12 cellular contexts compared by ENCODE assay signal in genomic region chr2:237486334-237486818, GRCh38. TPM values are rescaled to one million over a fixed set of nuclear protein-coding genes. Genes with fewer than 3 reads are reported as not detected.
DNase-seq lines count a peak whose midpoint lies in the region; ATAC-seq and TF ChIP-seq lines count a peak whose summit lies in the region.
"Had no signal": no experiment of that assay in that cellular context is flagged by ENCODE, and none has a peak within 500 bp of the region (broad histone marks: within the 10 kb centered on the region; RNA-seq: fewer than 3 reads in every experiment).

No MANE protein-coding gene starts in this region.

- TF ChIP-seq RAD21 in neural cell (conservative IDR thresholded peaks at IDR 0.05) = no peak

- H3F3A ChIP-seq in neural cell (ENCODE audit: insufficient read depth, low read length, poor library complexity, severe bottlenecking) = no peaks in the 10 kb centered on the region

- 9 to 23% methylated on average over 24 to 28 of the region's 36 CpGs for WGBS in esophagus squamous epithelium, 2 donors

- H3K4me2 ChIP-seq in neural cell (ENCODE audit: low read length) = peak overlapping the region; percentile 94

- H3K27ac ChIP-seq in 22Rv1 = peak overlapping the region; percentile 100
- peak overlapping the region in 2 of 4 donors; percentile 2 to 83 for H3K27ac ChIP-seq in esophagus squamous epithelium
- no peak overlapping the region for H3K27ac ChIP-seq in neural cell (ENCODE audit: low read length)
- H3K27ac ChIP-seq in foreskin keratinocyte = no peak overlapping the region

- peaks cover 20 to 69% (median 23%) of the 10 kb centered on the region in 3 donors for H3K4me1 ChIP-seq in esophagus squamous epithelium
- peaks cover 10% of the 10 kb centered on the region for H3K4me1 ChIP-seq in foreskin keratinocyte

- H3K9ac ChIP-seq in neural cell (ENCODE audit: low read length) = peak overlapping the region; percentile 12

- peaks cover 0 to 38% (median 0%) of the 10 kb centered on the region in 4 donors for H3K27me3 ChIP-seq in esophagus squamous epithelium
- H3K27me3 ChIP-seq in neural cell (ENCODE audit: insufficient read depth, low read depth, low read length) = peaks cover 65% of the 10 kb centered on the region
- peaks cover 69% of the 10 kb centered on the region for H3K27me3 ChIP-seq in foreskin keratinocyte

- no peak overlapping the region for H3K4me3 Mint-ChIP-seq in activated T-cell treated with anti-CD3 and anti-CD28 coated beads, Interleukin-2, amount 50 U/mL, for 72 hours
- H3K4me3 Mint-ChIP-seq: activated naive CD4-positive, alpha-beta T cell treated with anti-CD3 and anti-CD28 coated beads, Interleukin-2, amount 50 U/mL, for 24 hours; CD4-positive, alpha-beta T cell; T-helper 1 cell treated with Interleukin-12 subunit alpha and Interleukin-12 subunit beta and Interleukin-4 antibody, amounts not matched to agents 30 μg/mL and 1 μg/mL, for 36 hours had no signal

- no peaks in the 10 kb centered on the region for H3K4me1 Mint-ChIP-seq in activated T-cell treated with anti-CD3 and anti-CD28 coated beads, Interleukin-2, amount 50 U/mL, for 72 hours (ENCODE audit: low read depth)
- H3K4me1 Mint-ChIP-seq: activated naive CD4-positive, alpha-beta T cell treated with anti-CD3 and anti-CD28 coated beads, Interleukin-2, amount 50 U/mL, for 24 hours had no signal

- intact Hi-C loops in esophagus squamous epithelium (cut with DNase I) = no loop called here

- H3K36me3 ChIP-seq in esophagus squamous epithelium (no peaks in the 10 kb centered on the region), neural cell (ENCODE audit: insufficient read depth, low read length) (no peaks in the 10 kb centered on the region)

- no peak for TF ChIP-seq POLR2A in esophagus squamous epithelium (IDR thresholded peaks at IDR 0.05)

- ATAC-seq in foreskin keratinocyte = no peak
- ATAC-seq in activated T-cell treated with anti-CD3 and anti-CD28 coated beads, Interleukin-2, amount 50 U/mL, for 72 hours (replicated peaks in 1 of 2) = no peak

- H4K20me1 ChIP-seq in neural cell (ENCODE audit: insufficient read depth) = no peaks in the 10 kb centered on the region

- no peak for TF ChIP-seq CTCF in 22Rv1 (IDR thresholded peaks at IDR 0.05)
- no peak for TF ChIP-seq CTCF in LNCaP clone FGC (IDR thresholded peaks at IDR 0.05; ENCODE audit: control insufficient read depth, extremely low read depth, insufficient read depth)
- TF ChIP-seq CTCF in esophagus squamous epithelium (IDR thresholded peaks at IDR 0.05) = no peak
- no peak for TF ChIP-seq CTCF in neural cell (IDR thresholded peaks at IDR 0.05; ENCODE audit: poor library complexity, severe bottlenecking)
- TF ChIP-seq CTCF in foreskin keratinocyte (conservative IDR thresholded peaks at IDR 0.05) = no peak

- TF ChIP-seq EP300 in neural cell (conservative IDR thresholded peaks at IDR 0.05; ENCODE audit: poor library complexity, severe bottlenecking) = no peak

- in situ Hi-C loops in ACHN (cut with HindIII; ENCODE audit: low pct_ligation_motif_present, low pct_unique_long_range_greater_than_20kb, low sequenced_read_pairs) = no loop called here

- peaks cover 0 to under 1% of the 10 kb centered on the region in 2 donors for H3K9me3 Mint-ChIP-seq in activated T-cell treated with anti-CD3 and anti-CD28 coated beads, Interleukin-2, amount 50 U/mL, for 72 hours
- H3K9me3 Mint-ChIP-seq: activated naive CD4-positive, alpha-beta T cell treated with anti-CD3 and anti-CD28 coated beads, Interleukin-2, amount 50 U/mL, for 24 hours had no signal

- H2AFZ ChIP-seq in neural cell (ENCODE audit: low read depth, low read length) = no peak overlapping the region

- H3K9me3 ChIP-seq in esophagus squamous epithelium (peaks cover 0 to 5% (median 3%) of the 10 kb centered on the region in 3 donors), neural cell (ENCODE audit: low read length) (peaks cover 5% of the 10 kb centered on the region)

- peaks cover 66% of the 10 kb centered on the region for H3K27me3 Mint-ChIP-seq in activated T-cell treated with anti-CD3 and anti-CD28 coated beads, Interleukin-2, amount 50 U/mL, for 72 hours (ENCODE audit: low read depth)

- DNase-seq in LNCaP clone FGC (ENCODE audit: low read depth) = no peak
- no peak for DNase-seq in esophagus squamous epithelium (lab: John Stamatoyannopoulos, UW)
- no peak for DNase-seq in foreskin keratinocyte
- no peak for DNase-seq in ACHN
- no peak for DNase-seq in NCI-H774 (lab: John Stamatoyannopoulos, UW)
- DNase-seq in activated T-cell treated with anti-CD3 and anti-CD28 coated beads, Interleukin-2, amount 50 U/mL, for 72 hours = no peak
- DNase-seq: CD4-positive, alpha-beta T cell; NCI-H187 treated with DMSO at 0.1 percent for 48 hours had no signal

- no peaks in the 10 kb centered on the region for H3K9me2 ChIP-seq in neural cell (ENCODE audit: insufficient read depth, low read length)

- no peak overlapping the region for H3K27ac Mint-ChIP-seq in activated T-cell treated with anti-CD3 and anti-CD28 coated beads, Interleukin-2, amount 50 U/mL, for 72 hours
- H3K27ac Mint-ChIP-seq: activated naive CD4-positive, alpha-beta T cell treated with anti-CD3 and anti-CD28 coated beads, Interleukin-2, amount 50 U/mL, for 24 hours; CD4-positive, alpha-beta T cell; T-helper 1 cell treated with Interleukin-12 subunit alpha and Interleukin-12 subunit beta and Interleukin-4 antibody, amounts not matched to agents 30 μg/mL and 1 μg/mL, for 36 hours had no signal

- peaks cover 3 to 8% of the 10 kb centered on the region in 2 donors for H3K36me3 Mint-ChIP-seq in activated T-cell treated with anti-CD3 and anti-CD28 coated beads, Interleukin-2, amount 50 U/mL, for 72 hours (ENCODE audit: insufficient read depth in 2 of 2)
- H3K36me3 Mint-ChIP-seq: activated naive CD4-positive, alpha-beta T cell treated with anti-CD3 and anti-CD28 coated beads, Interleukin-2, amount 50 U/mL, for 24 hours had no signal

- peak overlapping the region; percentile 88 for H3K4me3 ChIP-seq in LNCaP clone FGC (ENCODE audit: low read depth, low read length)
- H3K4me3 ChIP-seq in esophagus squamous epithelium = peak overlapping the region; percentile 29 to 69 (median 48)
- peak overlapping the region; percentile 66 for H3K4me3 ChIP-seq in neural cell (ENCODE audit: low read length)

- H3K79me2 ChIP-seq in neural cell (replicated peaks; ENCODE audit: insufficient read depth, low read length) = no peaks in the 10 kb centered on the region

TF ChIP-seq in neural cell, 6 proteins besides CTCF, POLR2A, EP300 and RAD21:
- no peak for TF ChIP-seq MXI1 (conservative IDR thresholded peaks at IDR 0.05; ENCODE audit: poor library complexity, severe bottlenecking)
- no peak for TF ChIP-seq TAF1 (IDR thresholded peaks at IDR 0.05; ENCODE audit: low read depth)
- no peak for TF ChIP-seq EZH2 (IDR thresholded peaks at IDR 0.05; ENCODE audit: borderline replicate concordance, insufficient read depth, low read length, poor library complexity, severe bottlenecking)
- TF ChIP-seq SMC3 (conservative IDR thresholded peaks at IDR 0.05; ENCODE audit: poor library complexity) = no peak
- no peak for TF ChIP-seq REST (IDR thresholded peaks at IDR 0.05; ENCODE audit: borderline replicate concordance)
- TF ChIP-seq POLR2AphosphoS5 (IDR thresholded peaks at IDR 0.05) = no peak

RNA-seq across cellular contexts. Expression of gene MLPH, which starts 0.7 kb away (rescaled TPM):
- total RNA-seq in esophagus squamous epithelium (10 to 100 TPM in 2 of 4 donors, 1 to 10 TPM in 2; 1.8 to 10.5 (median 7.6) TPM), foreskin keratinocyte (0.63 and 0.65 TPM in 2 replicates)
- polyA plus RNA-seq in neural cell (not detected in 2 replicates), foreskin keratinocyte (0.54 and 0.55 TPM in 2 replicates)
- polyA minus RNA-seq in neural cell = not detected in 2 replicates
- under 1 TPM in 1 of 2 donors, not detected in 1; 0.36 TPM for total RNA-seq in activated T-cell treated with anti-CD3 and anti-CD28 coated beads, Interleukin-2, amount 50 U/mL, for 72 hours
